8 cellular contexts compared by ENCODE assay signal in genomic region chr11:86245369-86246292, GRCh38. TPM values are rescaled to one million over a fixed set of nuclear protein-coding genes. Genes with fewer than 3 reads are reported as not detected.
DNase-seq lines count a peak whose midpoint lies in the region; ATAC-seq and TF ChIP-seq lines count a peak whose summit lies in the region.

No MANE protein-coding gene starts in this region.

- no peak overlapping the region for H3K4me3 Mint-ChIP-seq in WTC11

- ATAC-seq in GM18511 (IDR thresholded peaks at IDR 0.05; ENCODE audit: unreplicated experiment) = peak; percentile 23
- ATAC-seq in HG03064 (IDR thresholded peaks at IDR 0.05; ENCODE audit: low read depth, unreplicated experiment) = peak; percentile 5
- peak; percentile 23 for ATAC-seq in lung (ENCODE audit: insufficient read depth, low FRiP score)
- ATAC-seq in WTC11 = no peak

- WGBS in lung, 2 donors = 1% methylated on average over 38 of the region's 38 CpGs
- WGBS in thymus = 2% methylated on average over 38 of the region's 38 CpGs

- H3K9me3 ChIP-seq in SJSA1 (replicated peaks) (no peaks in the 10 kb centered on the region), lung (ENCODE audit: control insufficient read depth in 2 of 2, insufficient read depth in 1 of 2, low read length in 1 of 2) (no peaks in the 10 kb centered on the region), thymus (ENCODE audit: control insufficient read depth) (no peaks in the 10 kb centered on the region)

- H3K36me3 ChIP-seq in SJSA1 (0 out of 2 replicates have a peak, but pooled peaks cover 4% of the 10 kb centered on the region), lung (ENCODE audit: control insufficient read depth in 2 of 2, insufficient read depth in 2 of 2, low read length in 2 of 2) (no peaks in the 10 kb centered on the region), thymus (ENCODE audit: control insufficient read depth, insufficient read depth) (no peaks in the 10 kb centered on the region)

- peaks cover 42% of the 10 kb centered on the region for H3K4me1 Mint-ChIP-seq in WTC11

- H3K27ac ChIP-seq in SJSA1 (peak overlapping the region; percentile 31; the same call in 1 of the 2 replicates), lung (ENCODE audit: low read depth in 1 of 2, low read length in 1 of 2) (peak overlapping the region; percentile 94 to 97), thymus (ENCODE audit: low read depth) (peak overlapping the region; percentile 96)

- no peaks in the 10 kb centered on the region for H3K36me3 Mint-ChIP-seq in WTC11

- no peaks in the 10 kb centered on the region for H3K9me3 Mint-ChIP-seq in WTC11

- CTCF ChIA-PET in WTC11 (lab: Charles Lee) = interaction anchor here (0.7 to 1.7 kb wide), 5 partner anchors 30 to 391 kb away, joined by 3 to 5 read pairs (median 4); partner anchors contain the start of gene CCDC83

- POLR2A ChIA-PET in WTC11 (lab: Charles Lee) = interaction anchor here (0.8 to 1.5 kb wide), 5 partner anchors 22 to 390 kb away, joined by 3 to 13 read pairs (median 3); partner anchors contain the start of genes CCDC83 and PICALM

- H3K27ac Mint-ChIP-seq in WTC11 = no peak overlapping the region

- H3K4me3 ChIP-seq in SJSA1 (peak overlapping the region; percentile 78), lung (peak overlapping the region; percentile 86), thymus (ENCODE audit: low read length) (peak overlapping the region; percentile 59)

- H3K27me3 Mint-ChIP-seq in WTC11 (ENCODE audit: low read depth) = no peaks in the 10 kb centered on the region

- DNase-seq in SJSA1 (ENCODE audit: low read depth in 1 of 2, low spot score in 2 of 2) (no peak), lung (ENCODE audit: low spot score) (no peak), WTC11 (ENCODE audit: low spot score) (no peak), hepatic stellate cell (ENCODE audit: low spot score) (no peak)
- peak; percentile 5 for DNase-seq in central memory CD4-positive, alpha-beta T cell

- H3K27me3 ChIP-seq in SJSA1 (replicated peaks) (no peaks in the 10 kb centered on the region), lung (ENCODE audit: control insufficient read depth, insufficient read depth) (no peaks in the 10 kb centered on the region), thymus (ENCODE audit: control insufficient read depth, insufficient read depth) (no peaks in the 10 kb centered on the region)

- H3K4me1 ChIP-seq in SJSA1 (replicated peaks) (peaks cover 4% of the 10 kb centered on the region; the same call in 1 of the 2 replicates), lung (ENCODE audit: control insufficient read depth in 2 of 2, insufficient read depth in 2 of 2, low read length in 2 of 2) (peaks cover 5 to 10% of the 10 kb centered on the region in 2 donors), thymus (ENCODE audit: control insufficient read depth, insufficient read depth, low read length) (no peaks in the 10 kb centered on the region)

- TF ChIP-seq CTCF in lung (IDR thresholded peaks at IDR 0.05; ENCODE audit: control extremely low read depth, extremely low read depth) = no peak
- TF ChIP-seq CTCF in WTC11 (IDR thresholded peaks at IDR 0.05) = no peak

TF ChIP-seq in WTC11, 78 proteins besides CTCF, POLR2A, EP300 and RAD21:
- TF ChIP-seq JAZF1 (CRISPR knock-in tag; IDR thresholded peaks at IDR 0.05) = no peak
- no peak for TF ChIP-seq ZNF512 (CRISPR knock-in tag; IDR thresholded peaks at IDR 0.05; ENCODE audit: borderline replicate concordance)
- no peak for TF ChIP-seq ZNF219 (CRISPR knock-in tag; IDR thresholded peaks at IDR 0.05; ENCODE audit: borderline replicate concordance)
- no peak for TF ChIP-seq ZBTB43 (CRISPR knock-in tag; IDR thresholded peaks at IDR 0.05)

RNA-seq across cellular contexts. Expression of gene EED, which starts 1.1 kb away (rescaled TPM):
- 7.1 and 17.8 TPM in 2 replicates for total RNA-seq in SJSA1 (2014; rRNA removed; shearing (Covaris generic))
- total RNA-seq in lung (10 to 100 TPM; 14.1 to 40.2 TPM), WTC11 (2021) (24.7 to 27.7 TPM (median 27.3 TPM) in 3 replicates)
- polyA plus RNA-seq in lung (10 to 100 TPM; 11.1 to 18.9 TPM), thymus (32.1 TPM)

RNA-seq across cellular contexts. Expression of gene HIKESHI, which starts 56.4 kb away (rescaled TPM):
- total RNA-seq in SJSA1 (2014; rRNA removed; shearing (Covaris generic)) = 35.0 and 53.5 TPM in 2 replicates
- 10 to 100 TPM; 27.0 to 29.6 TPM for total RNA-seq in lung
- 10 to 100 TPM; 35.6 to 37.1 TPM for polyA plus RNA-seq in lung
- polyA plus RNA-seq in thymus = 55.1 TPM
- total RNA-seq in WTC11 (2021) = 48.3 to 57.1 TPM (median 52.8 TPM) in 3 replicates

Comparison
In these comparisons a context has a peak if more than half of its experiments do, and no peak if none do; other contexts are left out.
1. H3K27ac ChIP-seq: peak in every context shown above with its lines; median percentile 96 in thymus; 96 in lung; 31 in SJSA1.